Comparison of ENCODE assay signal across 8 cellular contexts in the genomic region with DNA sequence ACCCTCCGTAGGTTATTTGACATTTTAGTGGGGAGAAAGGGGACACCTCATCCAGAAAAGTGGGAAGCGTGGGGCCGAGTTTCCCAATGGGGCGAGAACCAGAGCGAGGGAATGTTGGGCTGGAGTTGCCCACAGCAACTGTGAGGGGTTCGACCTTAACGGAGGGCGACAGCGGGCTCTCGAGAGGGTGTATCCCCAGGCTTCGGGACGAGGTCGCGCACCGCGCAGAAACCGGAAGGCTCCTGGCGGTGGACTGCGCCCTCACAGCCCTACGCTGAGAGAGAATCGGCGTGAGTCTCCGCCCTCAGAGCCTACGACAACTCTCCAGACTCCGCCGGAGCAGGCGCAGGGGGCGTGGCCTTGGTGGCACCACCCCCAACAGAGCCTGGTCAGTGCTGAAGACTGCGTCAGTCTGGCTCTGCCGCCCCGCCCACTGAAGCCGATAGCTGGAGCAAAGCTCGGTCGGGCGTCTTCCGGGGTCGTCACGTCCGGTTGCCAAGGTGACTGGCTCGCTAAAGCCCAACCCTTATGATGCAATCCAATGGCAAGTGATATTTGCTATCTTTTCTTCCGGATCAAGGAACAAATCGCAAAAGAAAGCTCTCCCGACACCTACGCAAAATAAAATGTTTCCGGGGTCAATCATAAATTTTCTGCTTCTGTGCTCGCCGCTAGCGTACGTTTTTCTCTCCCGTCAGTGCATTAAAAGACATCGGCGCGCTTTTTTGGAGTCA. TPM values are rescaled to one million over a fixed set of nuclear protein-coding genes. Genes with fewer than 3 reads are reported as not detected.
DNase-seq lines count a peak whose midpoint lies in the region; ATAC-seq and TF ChIP-seq lines count a peak whose summit lies in the region.

A gene with protein sequence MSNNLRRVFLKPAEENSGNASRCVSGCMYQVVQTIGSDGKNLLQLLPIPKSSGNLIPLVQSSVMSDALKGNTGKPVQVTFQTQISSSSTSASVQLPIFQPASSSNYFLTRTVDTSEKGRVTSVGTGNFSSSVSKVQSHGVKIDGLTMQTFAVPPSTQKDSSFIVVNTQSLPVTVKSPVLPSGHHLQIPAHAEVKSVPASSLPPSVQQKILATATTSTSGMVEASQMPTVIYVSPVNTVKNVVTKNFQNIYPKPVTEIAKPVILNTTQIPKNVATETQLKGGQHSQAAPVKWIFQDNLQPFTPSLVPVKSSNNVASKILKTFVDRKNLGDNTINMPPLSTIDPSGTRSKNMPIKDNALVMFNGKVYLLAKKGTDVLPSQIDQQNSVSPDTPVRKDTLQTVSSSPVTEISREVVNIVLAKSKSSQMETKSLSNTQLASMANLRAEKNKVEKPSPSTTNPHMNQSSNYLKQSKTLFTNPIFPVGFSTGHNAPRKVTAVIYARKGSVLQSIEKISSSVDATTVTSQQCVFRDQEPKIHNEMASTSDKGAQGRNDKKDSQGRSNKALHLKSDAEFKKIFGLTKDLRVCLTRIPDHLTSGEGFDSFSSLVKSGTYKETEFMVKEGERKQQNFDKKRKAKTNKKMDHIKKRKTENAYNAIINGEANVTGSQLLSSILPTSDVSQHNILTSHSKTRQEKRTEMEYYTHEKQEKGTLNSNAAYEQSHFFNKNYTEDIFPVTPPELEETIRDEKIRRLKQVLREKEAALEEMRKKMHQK (minus strand): TSS at position 257 of the 734 bp plus-strand sequence. CDS start 234 bp downstream, at position 23.

- peak; percentile 20 to 72 for TF ChIP-seq CTCF in left lung (IDR thresholded peaks at IDR 0.05)

- no peaks in the 10 kb centered on the region for H4K20me1 ChIP-seq in BLaER1 treated with 17β-estradiol and CSF1 and Interleukin-3, amounts not matched to agents 10 nM and 100 nM

- peak; percentile 98 for DNase-seq in NCI-H748 (lab: John Stamatoyannopoulos, UW; ENCODE audit: unreplicated experiment)
- peak; percentile 97 to 99 for DNase-seq in activated CD4-positive, alpha-beta T cell treated with anti-CD3 and anti-CD28 coated beads, Interleukin-2, amount 50 U/mL, for 24 hours (ENCODE audit: low read depth in 1 of 2, low spot score in 1 of 2)
- peak; percentile 100 for DNase-seq in left lung
- DNase-seq in stimulated activated CD4-positive, alpha-beta T cell treated with anti-CD3 and anti-CD28 coated beads, Interleukin-2, amount 100 ng/mL, for 48 hours = peak; percentile 99

- H3K9ac ChIP-seq in BLaER1 treated with 17β-estradiol and CSF1 and Interleukin-3, amounts not matched to agents 10 nM and 100 nM = peak within 1 kb of the TSS; percentile 79 to 94 (median 88)

- H3K9me3 ChIP-seq in BLaER1 treated with 17β-estradiol and CSF1 and Interleukin-3, amounts not matched to agents 10 nM and 100 nM (replicated peaks in 1 of 11) = peaks cover 68 to 87% (median 73%) of the 10 kb centered on the region in 11 experiments
- peaks cover 0 to 50% of the 10 kb centered on the region in 2 donors for H3K9me3 ChIP-seq in left lung

- H3K4me1 ChIP-seq in BLaER1 treated with 17β-estradiol and CSF1 and Interleukin-3, amounts not matched to agents 10 nM and 100 nM = peaks cover 0 to 15% (median 8%) of the 10 kb centered on the region in 10 experiments; a peak in 9 of 20 replicates
- peaks cover 0 to 10% of the 10 kb centered on the region in 2 donors for H3K4me1 ChIP-seq in left lung

- H3K36me3 Mint-ChIP-seq in dendritic cell treated with granulocyte-macrophage colony-stimulating factor and Interleukin-4, amounts not matched to agents 40 ng/mL and 50 ng/mL, for 4 days (ENCODE audit: low read depth) = peaks cover 62% of the 10 kb centered on the region

- peaks cover 23% of the 10 kb centered on the region for H3K27me3 Mint-ChIP-seq in dendritic cell treated with granulocyte-macrophage colony-stimulating factor and Interleukin-4, amounts not matched to agents 40 ng/mL and 50 ng/mL, for 4 days

- peak within 1 kb of the TSS; percentile 99 for H3K27ac Mint-ChIP-seq in dendritic cell treated with granulocyte-macrophage colony-stimulating factor and Interleukin-4, amounts not matched to agents 40 ng/mL and 50 ng/mL, for 4 days

- intact Hi-C loops in dendritic cell treated with granulocyte-macrophage colony-stimulating factor and Interleukin-4, amounts not matched to agents 40 ng/mL and 50 ng/mL, for 4 days (cut with micrococcal nuclease) = loop anchor here (5.0 to 10.0 kb wide), 3 partner anchors 49 to 339 kb away; partner anchors contain the start of gene CD53
- intact Hi-C loops in left lung (cut with DNase I) = no loop called here

- peaks cover 19 to 37% (median 28%) of the 10 kb centered on the region in 11 experiments for H3K36me3 ChIP-seq in BLaER1 treated with 17β-estradiol and CSF1 and Interleukin-3, amounts not matched to agents 10 nM and 100 nM
- H3K36me3 ChIP-seq in left lung = no peaks in the 10 kb centered on the region

- peak within 1 kb of the TSS; percentile 85 for H3K4me3 Mint-ChIP-seq in dendritic cell treated with granulocyte-macrophage colony-stimulating factor and Interleukin-4, amounts not matched to agents 40 ng/mL and 50 ng/mL, for 4 days

- H3K27ac ChIP-seq in BLaER1 treated with 17β-estradiol and CSF1 and Interleukin-3, amounts not matched to agents 10 nM and 100 nM = peak within 1 kb of the TSS; percentile 88 to 98 (median 93)
- peak within 1 kb of the TSS; percentile 91 to 98 for H3K27ac ChIP-seq in left lung

- peak; percentile 99 for ATAC-seq in GM19324 (IDR thresholded peaks at IDR 0.05; ENCODE audit: low FRiP score, unreplicated experiment)
- ATAC-seq in HG03469 (IDR thresholded peaks at IDR 0.05; ENCODE audit: unreplicated experiment) = peak; percentile 93
- peak; percentile 100 for ATAC-seq in left lung

- H3K27me3 ChIP-seq in BLaER1 treated with 17β-estradiol and CSF1 and Interleukin-3, amounts not matched to agents 10 nM and 100 nM = no peaks in the 10 kb centered on the region
- peaks cover 12 to 24% of the 10 kb centered on the region in 2 donors for H3K27me3 ChIP-seq in left lung

- H3K4me3 ChIP-seq in BLaER1 treated with 17β-estradiol and CSF1 and Interleukin-3, amounts not matched to agents 10 nM and 100 nM = peak within 1 kb of the TSS; percentile 65 to 81 (median 75)
- H3K4me3 ChIP-seq in left lung = peak within 1 kb of the TSS; percentile 56 to 58

- H3K9me3 Mint-ChIP-seq in dendritic cell treated with granulocyte-macrophage colony-stimulating factor and Interleukin-4, amounts not matched to agents 40 ng/mL and 50 ng/mL, for 4 days = peaks cover 72% of the 10 kb centered on the region

- H3K4me1 Mint-ChIP-seq in dendritic cell treated with granulocyte-macrophage colony-stimulating factor and Interleukin-4, amounts not matched to agents 40 ng/mL and 50 ng/mL, for 4 days (ENCODE audit: low read depth) = peaks cover 31% of the 10 kb centered on the region

- H3K4me2 ChIP-seq in BLaER1 treated with 17β-estradiol and CSF1 and Interleukin-3, amounts not matched to agents 10 nM and 100 nM = peak within 1 kb of the TSS; percentile 61 to 82 (median 76)

RNA-seq across cellular contexts. Expression of the gene that starts here (rescaled TPM):
- 1 to 10 TPM; 6.3 to 8.8 TPM for total RNA-seq in left lung

Comparison
In these comparisons a context has a peak if more than half of its experiments do, and no peak if none do; other contexts are left out.
1. Peak in every context shown above with its lines: DNase-seq, ATAC-seq, H3K4me3 ChIP-seq and H3K27ac ChIP-seq.